Comparison of ENCODE assay signal across 9 cellular contexts in the genomic region with DNA sequence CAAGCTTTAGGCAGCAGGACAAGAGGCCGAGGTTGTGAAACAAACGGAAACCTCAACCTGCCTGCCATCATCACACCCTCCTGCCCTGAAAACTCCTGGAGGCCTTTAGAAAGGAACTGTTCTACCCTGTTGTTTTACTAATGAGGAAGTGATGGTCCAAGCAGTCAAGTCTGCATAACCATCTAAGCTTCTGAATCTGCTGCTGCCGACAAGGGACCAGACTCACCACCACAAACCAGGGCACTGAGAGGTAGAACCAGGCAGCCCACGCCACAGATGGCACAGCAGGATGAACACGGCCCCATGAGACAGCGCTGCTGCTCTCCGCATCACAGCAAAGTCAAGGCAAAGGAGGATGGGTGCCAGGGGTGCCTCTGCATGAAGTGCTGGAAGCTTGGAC.
DNase-seq lines count a peak whose midpoint lies in the region; ATAC-seq and TF ChIP-seq lines count a peak whose summit lies in the region.
"Had no signal": no experiment of that assay in that cellular context is flagged by ENCODE, and none has a peak within 500 bp of the region (broad histone marks: within the 10 kb centered on the region; RNA-seq: fewer than 3 reads in every experiment).

No MANE protein-coding gene starts in this region.

- no peaks in the 10 kb centered on the region for H3K9me3 Mint-ChIP-seq in osteocyte (ENCODE audit: unreplicated experiment)

- no peak for TF ChIP-seq POLR2A in tibial nerve (IDR thresholded peaks at IDR 0.05)
- TF ChIP-seq POLR2A in uterus (IDR thresholded peaks at IDR 0.05), result no peak

- DNase-seq in tibial nerve (ENCODE audit: low spot score in 2 of 2) (no peak), uterus (no peak), superior temporal gyrus (ENCODE audit: extremely low spot score) (no peak), osteocyte (ENCODE audit: extremely low spot score, unreplicated experiment) (no peak)
- DNase-seq: kidney had no signal

- no peak for TF ChIP-seq EP300 in tibial nerve (IDR thresholded peaks at IDR 0.05)

- H3K36me3 ChIP-seq in tibial nerve, result peaks cover 0 to 37% (median 0%) of the 10 kb centered on the region in 3 donors
- H3K36me3 ChIP-seq in uterus, result no peaks in the 10 kb centered on the region

- no peak overlapping the region for H3K4me3 ChIP-seq in tibial nerve
- H3K4me3 ChIP-seq in uterus, result no peak overlapping the region

- H3K36me3 Mint-ChIP-seq in osteocyte (ENCODE audit: unreplicated experiment), result no peaks in the 10 kb centered on the region

- H3K27me3 ChIP-seq in tibial nerve (no peaks in the 10 kb centered on the region), uterus (no peaks in the 10 kb centered on the region)

- H3K9me3 ChIP-seq in tibial nerve (no peaks in the 10 kb centered on the region), uterus (no peaks in the 10 kb centered on the region)

- intact Hi-C loops in uterus (cut with DNase I; ENCODE audit: low total_unique reads), result no loop called here

- TF ChIP-seq CTCF in tibial nerve (IDR thresholded peaks at IDR 0.05) (no peak), uterus (IDR thresholded peaks at IDR 0.05) (no peak), osteocyte (IDR thresholded peaks at IDR 0.05) (no peak)

- no peak overlapping the region for H3K27ac Mint-ChIP-seq in osteocyte (ENCODE audit: unreplicated experiment)

- H3K4me1 Mint-ChIP-seq in osteocyte (ENCODE audit: unreplicated experiment), result no peaks in the 10 kb centered on the region

- WGBS in tibial nerve, 2 donors, result 83 to 97% methylated on average over 7 of the region's 7 CpGs

- H3K27ac ChIP-seq in tibial nerve (no peak overlapping the region), uterus (no peak overlapping the region)

- no peaks in the 10 kb centered on the region for H3K27me3 Mint-ChIP-seq in osteocyte (ENCODE audit: unreplicated experiment)

- ATAC-seq in GM18520 (IDR thresholded peaks at IDR 0.05; ENCODE audit: unreplicated experiment) (peak; percentile 27), GM21526 (IDR thresholded peaks at IDR 0.05; ENCODE audit: low FRiP score, unreplicated experiment) (peak; percentile 40), HG03432 (IDR thresholded peaks at IDR 0.05; ENCODE audit: unreplicated experiment) (peak; percentile 53), esophagus mucosa (peak; percentile 26)

- no peak overlapping the region for H3K4me3 Mint-ChIP-seq in osteocyte (ENCODE audit: unreplicated experiment)

- H3K4me1 ChIP-seq in tibial nerve (peaks cover 0 to 59% (median 18%) of the 10 kb centered on the region in 4 donors), uterus (no peaks in the 10 kb centered on the region)
